ENCODE assay signal across 8 cellular contexts in the genomic region with DNA sequence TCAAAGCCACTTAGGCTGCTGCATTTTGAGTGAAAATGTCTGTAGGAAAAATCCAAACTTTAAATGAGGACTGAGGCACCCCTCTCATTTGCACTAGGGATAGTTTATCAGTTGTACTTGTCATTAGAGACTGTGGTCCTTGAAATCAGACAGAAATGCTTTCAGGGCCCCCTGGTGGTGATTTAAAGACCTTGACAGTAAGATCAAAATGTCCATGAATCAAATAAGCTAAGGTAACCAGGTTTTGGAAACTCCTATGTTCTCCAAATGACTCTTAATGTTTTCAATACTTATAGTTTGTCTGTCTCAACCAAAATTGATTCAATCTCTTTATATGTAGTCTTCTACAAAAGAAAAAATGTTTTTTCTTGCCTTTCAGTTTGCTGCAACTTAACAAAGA. TPM values are rescaled to one million over a fixed set of nuclear protein-coding genes. Genes with fewer than 3 reads are reported as not detected.
A peak's percentile ranks its signal among the peaks of the same experiment; 100 is the strongest.
DNase-seq lines count a peak whose midpoint lies in the region; ATAC-seq and TF ChIP-seq lines count a peak whose summit lies in the region.

No MANE protein-coding gene starts in this region.

- H3K9me3 ChIP-seq in gastroesophageal sphincter: peaks cover 0 to 8% (median 0%) of the 10 kb centered on the region in 3 donors

- H3K4me3 ChIP-seq in HFF-Myc (replicated peaks; ENCODE audit: low read depth, low read length) (no peak overlapping the region), gastroesophageal sphincter (no peak overlapping the region)

- DNase-seq in stimulated activated CD4-positive, alpha-beta T cell treated with anti-CD3 and anti-CD28 coated beads, Interleukin-12 subunit alpha, Interleukin-12 subunit beta, amount 100 ng/mL, for 4 hours: peak; percentile 7
- no peak for DNase-seq in stimulated activated CD4-positive, alpha-beta T cell treated with anti-CD3 and anti-CD28 coated beads, Interleukin-4, amount 100 ng/mL, for 1 hour
- no peak for DNase-seq in HFF-Myc (ENCODE audit: extremely low read depth, low read depth)
- peak; percentile 25 for DNase-seq in NCI-H146 treated with DMSO at 0.1 percent for 48 hours (lab: John Stamatoyannopoulos, UW; ENCODE audit: unreplicated experiment)
- peak; percentile 54 for DNase-seq in fibroblast of peridontal ligament (ENCODE audit: extremely low read depth)
- DNase-seq in renal cortical epithelial cell (ENCODE audit: low read depth): peak; percentile 51

- H3K36me3 ChIP-seq in gastroesophageal sphincter: no peaks in the 10 kb centered on the region

- no peaks in the 10 kb centered on the region for H3K4me1 ChIP-seq in gastroesophageal sphincter

- peaks cover 6% of the 10 kb centered on the region for H3K27me3 ChIP-seq in gastroesophageal sphincter

- TF ChIP-seq EP300 in gastroesophageal sphincter (IDR thresholded peaks at IDR 0.05): no peak

- no peak overlapping the region for H3K27ac ChIP-seq in VCaP
- H3K27ac ChIP-seq in gastroesophageal sphincter: no peak overlapping the region

- ATAC-seq in gastroesophageal sphincter: no peak

- TF ChIP-seq POLR2A in gastroesophageal sphincter (IDR thresholded peaks at IDR 0.05): no peak

- TF ChIP-seq CTCF in HFF-Myc (IDR thresholded peaks at IDR 0.05; ENCODE audit: low read depth, low read length, missing control alignments) (peak; percentile 58), VCaP (conservative IDR thresholded peaks at IDR 0.05) (peak; percentile 84), gastroesophageal sphincter (IDR thresholded peaks at IDR 0.05) (peak in 2 of 4 experiments; percentile 26 to 53)

RNA-seq across cellular contexts. Expression of a gene that starts 28.8 kb away (rescaled TPM):
- 69.5 and 98.0 TPM in 2 replicates for total RNA-seq in renal cortical epithelial cell
- 10 to 100 TPM; 37.3 to 64.1 (median 47.8) TPM for total RNA-seq in gastroesophageal sphincter

Comparison
In these comparisons a context has a peak if more than half of its experiments do, and no peak if none do; other contexts are left out.
1. DNase-seq: peak in stimulated activated CD4-positive, alpha-beta T cell treated with anti-CD3 and anti-CD28 coated beads, Interleukin-12 subunit alpha, Interleukin-12 subunit beta, amount 100 ng/mL, for 4 hours (single experiment), NCI-H146 treated with DMSO at 0.1 percent for 48 hours (single experiment), fibroblast of peridontal ligament (single experiment) and renal cortical epithelial cell (single experiment); none in stimulated activated CD4-positive, alpha-beta T cell treated with anti-CD3 and anti-CD28 coated beads, Interleukin-4, amount 100 ng/mL, for 1 hour (single experiment) and HFF-Myc (single experiment).